8 cellular contexts compared by ENCODE assay signal in genomic region chr17:43578699-43579569, GRCh38. TPM values are rescaled to one million over a fixed set of nuclear protein-coding genes. Genes with fewer than 3 reads are reported as not detected.
A peak's percentile ranks its signal among the peaks of the same experiment; 100 is the strongest.
DNase-seq lines count a peak whose midpoint lies in the region; ATAC-seq and TF ChIP-seq lines count a peak whose summit lies in the region.

No MANE protein-coding gene starts in this region.

- no peak for TF ChIP-seq CTCF in RWPE1 (conservative IDR thresholded peaks at IDR 0.05; ENCODE audit: low read depth)
- TF ChIP-seq CTCF in cardiac fibroblast (IDR thresholded peaks at IDR 0.05; ENCODE audit: low read depth, low read length), result no peak

- H3K27me3 Mint-ChIP-seq in natural killer cell treated with Interleukin-12 subunit alpha and Interleukin-12 subunit beta and Interleukin-15 and Interleukin-18, amount 100 ng/mL, for 72 hours, result peaks cover 15 to 18% of the 10 kb centered on the region in 2 donors

- H3K36me3 Mint-ChIP-seq in natural killer cell treated with Interleukin-12 subunit alpha and Interleukin-12 subunit beta and Interleukin-15 and Interleukin-18, amount 100 ng/mL, for 72 hours, result no peaks in the 10 kb centered on the region

- peak overlapping the region; percentile 50 to 77 for H3K27ac Mint-ChIP-seq in natural killer cell treated with Interleukin-12 subunit alpha and Interleukin-12 subunit beta and Interleukin-15 and Interleukin-18, amount 100 ng/mL, for 72 hours

- H3K9me3 Mint-ChIP-seq in natural killer cell treated with Interleukin-12 subunit alpha and Interleukin-12 subunit beta and Interleukin-15 and Interleukin-18, amount 100 ng/mL, for 72 hours, result no peaks in the 10 kb centered on the region

- CTCF ChIA-PET in RWPE1 (lab: Yijun Ruan, JAX), result interaction anchor here (0.7 to 8.7 kb wide), 3 partner anchors 93 to 1388 kb away, joined by 3 to 141 read pairs (median 4); no protein-coding TSS in a partner anchor

- H3K27ac ChIP-seq in RWPE1, result peak overlapping the region; percentile 66

- DNase-seq in EL (peak; percentile 92), RWPE1 (ENCODE audit: low spot score) (no peak), cardiac fibroblast (ENCODE audit: low read depth in 2 of 2) (peak; percentile 48 to 77), posterior cingulate gyrus (no peak), putamen (ENCODE audit: low spot score) (no peak)
- no peak for DNase-seq in natural killer cell treated with Interleukin-12 subunit alpha and Interleukin-12 subunit beta and Interleukin-15 and Interleukin-18, amount 100 ng/mL, for 72 hours (ENCODE audit: low spot score)

- H3K4me1 Mint-ChIP-seq in natural killer cell treated with Interleukin-12 subunit alpha and Interleukin-12 subunit beta and Interleukin-15 and Interleukin-18, amount 100 ng/mL, for 72 hours (ENCODE audit: low read depth in 2 of 2), result peaks cover 13% of the 10 kb centered on the region in 2 donors

- no peak overlapping the region for H3K4me3 Mint-ChIP-seq in natural killer cell treated with Interleukin-12 subunit alpha and Interleukin-12 subunit beta and Interleukin-15 and Interleukin-18, amount 100 ng/mL, for 72 hours

- intact Hi-C loops in posterior cingulate gyrus (cut with DNase I), result loop anchor here (5.0 kb wide), 1 partner anchor 183 kb away; no protein-coding TSS in a partner anchor

- ATAC-seq in HG02588 (IDR thresholded peaks at IDR 0.05; ENCODE audit: unreplicated experiment) (peak; percentile 79), GM18517 (IDR thresholded peaks at IDR 0.05; ENCODE audit: unreplicated experiment) (no peak)
- peak; percentile 46 to 55 for ATAC-seq in natural killer cell treated with Interleukin-12 subunit alpha and Interleukin-12 subunit beta and Interleukin-15 and Interleukin-18, amount 100 ng/mL, for 72 hours

- POLR2A ChIA-PET in RWPE1 (lab: Yijun Ruan, JAX; ENCODE audit: low non-redundant PET), result interaction anchor here (0.5 kb wide), 1 partner anchor 15 kb away, joined by 4 read pairs; no protein-coding TSS in a partner anchor

- H3K4me3 ChIP-seq in cardiac fibroblast (replicated peaks in 1 of 2; ENCODE audit: low read depth in 2 of 2, low read length in 2 of 2), result no peak overlapping the region

RNA-seq across cellular contexts. Expression of gene ETV4, which starts 32.8 kb away (rescaled TPM):
- 1 to 10 TPM; 1.4 to 2.1 TPM for total RNA-seq in natural killer cell treated with Interleukin-12 subunit alpha and Interleukin-12 subunit beta and Interleukin-15 and Interleukin-18, amount 100 ng/mL, for 72 hours

Comparison
In these comparisons a context has a peak if more than half of its experiments do, and no peak if none do; other contexts are left out.
1. DNase-seq: peak in EL (single experiment) and cardiac fibroblast (2 of 2); none in RWPE1 (single experiment), natural killer cell treated with Interleukin-12 subunit alpha and Interleukin-12 subunit beta and Interleukin-15 and Interleukin-18, amount 100 ng/mL, for 72 hours (single experiment), posterior cingulate gyrus (0 of 10) and putamen (single experiment).